28 cellular contexts compared by ENCODE assay signal in the genomic region with DNA sequence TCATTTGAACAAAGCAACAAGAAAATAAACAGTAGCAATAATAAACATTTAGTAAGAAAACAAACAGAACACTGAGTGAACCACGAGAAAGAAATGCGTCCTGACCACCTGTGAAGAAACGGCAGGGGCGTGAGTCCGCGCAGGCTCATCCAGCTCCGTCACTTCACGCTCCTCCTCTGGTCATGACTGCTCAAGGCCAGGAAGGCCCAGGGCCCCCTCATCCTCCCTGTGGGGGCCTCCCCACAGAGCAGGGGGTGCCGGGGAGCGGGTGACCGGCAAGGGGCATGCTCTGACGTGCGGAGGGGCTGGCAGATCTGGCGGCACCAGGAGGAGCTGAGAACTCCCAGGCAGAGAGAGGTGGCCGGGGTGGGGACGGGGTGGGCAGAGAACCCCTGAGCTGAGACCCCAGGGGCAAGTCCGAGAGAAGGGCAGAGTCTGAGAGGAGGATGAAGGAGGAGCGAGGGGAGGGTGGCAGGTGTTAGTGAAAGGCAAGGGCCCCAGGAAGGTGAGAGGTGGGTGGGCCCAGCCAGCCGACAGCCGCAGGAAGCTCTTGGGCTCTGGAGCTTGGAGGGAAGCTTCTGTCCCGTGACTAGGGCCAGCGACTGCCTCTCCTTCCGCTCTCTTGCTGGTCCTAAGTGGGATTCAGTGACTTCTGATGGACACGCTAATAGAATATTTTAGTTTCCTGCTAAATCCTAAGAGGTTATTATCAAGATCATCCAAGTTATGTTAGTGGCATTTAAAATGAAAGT.
"Had no signal": no experiment of that assay in that cellular context is flagged by ENCODE, and none has a peak within 500 bp of the region (broad histone marks: within the 10 kb centered on the region; RNA-seq: fewer than 3 reads in every experiment).

No MANE protein-coding gene starts in this region.

- H3K9me3 ChIP-seq: gastrocnemius medialis, left lung, pancreas, prostate gland, thoracic aorta, upper lobe of right lung, uterus had no signal

- FAIRE-seq: colon, pancreas had no signal

- H3K27ac ChIP-seq: epithelial cell of prostate, gastrocnemius medialis, hepatocyte, left lung, pancreas, prostate gland, thoracic aorta, tibial nerve, upper lobe of right lung, uterus had no signal

- H3K4me1 ChIP-seq: gastrocnemius medialis, left lung, pancreas, prostate gland, upper lobe of right lung, uterus had no signal

- H3K4me3 ChIP-seq: gastrocnemius medialis, hepatocyte, left lung, pancreas, prostate gland, smooth muscle cell, thoracic aorta, tibial nerve, upper lobe of right lung, uterus had no signal

- H3K27me3 ChIP-seq: hepatocyte, pancreas, tibial nerve, uterus had no signal

- DNase-seq: central memory CD4-positive, alpha-beta T cell; effector CD8-positive, alpha-beta T cell; foreskin fibroblast; gastrocnemius medialis; head of caudate nucleus; left cardiac atrium; mammary epithelial cell; midbrain; nephron progenitor cell; occipital lobe; pancreas; right cardiac atrium; stimulated activated CD4-positive, alpha-beta T cell treated with anti-CD3 and anti-CD28 coated beads, Interleukin-2, amount 100 ng/mL, for 24 hours; stimulated activated CD4-positive, alpha-beta T cell treated with anti-CD3 and anti-CD28 coated beads, Interleukin-4, amount 100 ng/mL, for 24 hours; stimulated activated naive CD4-positive, alpha-beta T cell treated with Interleukin-2 at 50 U/mL for 16 hours; upper lobe of right lung; uterus had no signal

- ATAC-seq: esophagus mucosa; gastrocnemius medialis; left cardiac atrium; left lung; naive thymus-derived CD8-positive, alpha-beta T cell; pancreas; right cardiac atrium; stimulated activated effector memory CD8-positive, alpha-beta T cell treated with anti-CD3 and anti-CD28 coated beads, Interleukin-12 subunit alpha, Interleukin-12 subunit beta, amount 100 ng/mL, for 72 hours; upper lobe of right lung had no signal

- H3K4me2 ChIP-seq: hepatocyte, smooth muscle cell had no signal

- H3K79me2 ChIP-seq: hepatocyte had no signal

- H2AFZ ChIP-seq: hepatocyte had no signal

- H3K36me3 ChIP-seq: gastrocnemius medialis, left lung, pancreas, prostate gland, thoracic aorta, tibial nerve, upper lobe of right lung, uterus had no signal
